In genomic region chr10:22340362-22341189, GRCh38 we compare ENCODE assay signal across 8 cellular contexts.
DNase-seq lines count a peak whose midpoint lies in the region; ATAC-seq, FAIRE-seq and TF ChIP-seq lines count a peak whose summit lies in the region.

No MANE protein-coding gene starts in this region.

- FAIRE-seq in GM19239 (lab: Jason Lieb, UNC) = peak; percentile 11

- DNase-seq in COLO668 (lab: John Stamatoyannopoulos, UW; ENCODE audit: unreplicated experiment) = peak; percentile 76
- peak; percentile 67 for DNase-seq in GM19239 (ENCODE audit: insufficient read length, low spot score)
- no peak for DNase-seq in NT2/D1 (ENCODE audit: low read depth, low spot score)
- DNase-seq in activated gamma-delta T cell treated with Interleukin-2 at 50 U/mL for 16 hours = peak; percentile 42
- DNase-seq in foreskin fibroblast = peak; percentile 58 to 87
- DNase-seq in nephron progenitor cell = peak; percentile 74
- no peak for DNase-seq in GM19240 (ENCODE audit: insufficient read length, low spot score)

- peaks cover 98% of the 10 kb centered on the region for H3K27me3 ChIP-seq in NT2/D1 (ENCODE audit: insufficient read depth, insufficient read length)

- peak overlapping the region; percentile 74 for H3K9ac ChIP-seq in NT2/D1 (ENCODE audit: insufficient read length, low read depth)

- H3K36me3 Mint-ChIP-seq in nephron progenitor cell (ENCODE audit: low read depth) = no peaks in the 10 kb centered on the region

- H3K4me1 Mint-ChIP-seq in nephron progenitor cell = peaks cover 24% of the 10 kb centered on the region

- no peaks in the 10 kb centered on the region for H3K9me3 Mint-ChIP-seq in nephron progenitor cell

- ATAC-seq in HG03280 (IDR thresholded peaks at IDR 0.05; ENCODE audit: unreplicated experiment) = peak; percentile 42

- H3K4me3 Mint-ChIP-seq in nephron progenitor cell = peak overlapping the region; percentile 84

- H3K4me3 ChIP-seq in NT2/D1 (ENCODE audit: insufficient read length, low read depth) (peak overlapping the region; percentile 34), foreskin fibroblast (ENCODE audit: low read depth in 1 of 2, low read length in 2 of 2) (peak overlapping the region; percentile 70 to 73)

- H3K27me3 Mint-ChIP-seq in nephron progenitor cell (ENCODE audit: low read depth, poor library complexity) = peaks cover 92% of the 10 kb centered on the region

- H3K4me1 ChIP-seq in NT2/D1 (ENCODE audit: insufficient read depth, insufficient read length) = no peaks in the 10 kb centered on the region

- H3K36me3 ChIP-seq in NT2/D1 (ENCODE audit: insufficient read depth, insufficient read length, low read length) = no peaks in the 10 kb centered on the region

- TF ChIP-seq CTCF in foreskin fibroblast (IDR thresholded peaks at IDR 0.05; ENCODE audit: low read depth, low read length) (no peak), nephron progenitor cell (IDR thresholded peaks at IDR 0.05) (no peak)

- H3K9me3 ChIP-seq in NT2/D1 (ENCODE audit: insufficient read depth, low read length) = no peaks in the 10 kb centered on the region

- peak overlapping the region; percentile 78 for H3K27ac Mint-ChIP-seq in nephron progenitor cell

Comparison
In these comparisons a context has a peak if more than half of its experiments do, and no peak if none do; other contexts are left out.
1. DNase-seq: peak in COLO668 (single experiment), GM19239 (single experiment), activated gamma-delta T cell treated with Interleukin-2 at 50 U/mL for 16 hours (single experiment), foreskin fibroblast (2 of 2) and nephron progenitor cell (single experiment); none in NT2/D1 (single experiment) and GM19240 (single experiment).